In the genomic region with DNA sequence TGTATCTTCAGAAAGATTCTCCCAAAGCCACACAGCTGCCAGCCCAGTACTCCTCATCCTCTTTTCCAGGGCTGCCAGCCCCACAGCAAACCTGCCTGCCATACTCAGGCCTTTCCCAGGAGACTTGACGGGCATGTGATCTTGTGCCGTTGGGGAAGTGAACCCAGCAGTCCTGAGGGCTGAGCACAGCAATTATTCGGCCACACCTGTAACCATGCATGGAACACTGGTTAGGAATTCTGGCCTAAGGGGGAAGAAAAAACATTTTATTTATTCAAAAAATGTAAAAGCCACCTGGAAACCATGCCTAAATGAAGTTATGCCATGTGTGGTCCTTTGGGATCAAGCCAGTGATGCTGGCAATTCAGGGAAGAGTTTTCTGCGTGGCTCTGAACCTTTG, we compare ENCODE assay signal across 18 cellular contexts.
"Had no signal": no experiment of that assay in that cellular context is flagged by ENCODE, and none has a peak within 500 bp of the region (broad histone marks: within the 10 kb centered on the region; RNA-seq: fewer than 3 reads in every experiment).

No MANE protein-coding gene starts in this region.

- DNase-seq: cortex of kidney; effector CD4-positive, alpha-beta T cell; foreskin fibroblast; gastrocnemius medialis; natural killer cell; right cardiac atrium; sigmoid colon; stimulated activated CD4-positive, alpha-beta T cell treated with anti-CD3 and anti-CD28 coated beads, Interleukin-2, amount 100 ng/mL, for 24 hours; stimulated activated CD4-positive, alpha-beta T cell treated with anti-CD3 and anti-CD28 coated beads, Interleukin-4, amount 100 ng/mL, for 24 hours; stimulated activated naive CD4-positive, alpha-beta T cell treated with Interleukin-2 at 50 U/mL for 16 hours; stomach; tibial artery; upper lobe of left lung; uterus had no signal

- H3K27me3 ChIP-seq: gastrocnemius medialis, sigmoid colon, stomach, tibial artery, upper lobe of left lung, uterus had no signal

- H3K4me3 ChIP-seq: gastrocnemius medialis, lung, prostate gland, sigmoid colon, stomach, tibial artery, upper lobe of left lung, uterus had no signal

- H3K27ac ChIP-seq: gastrocnemius medialis, prostate gland, sigmoid colon, stomach, tibial artery, upper lobe of left lung, uterus had no signal

- H3K36me3 ChIP-seq: gastrocnemius medialis, prostate gland, sigmoid colon, stomach, tibial artery, upper lobe of left lung, uterus had no signal

- ATAC-seq: gastrocnemius medialis; left lobe of liver; natural killer cell; right cardiac atrium; stimulated activated effector memory CD8-positive, alpha-beta T cell treated with anti-CD3 and anti-CD28 coated beads, Interleukin-12 subunit alpha, Interleukin-12 subunit beta, amount 100 ng/mL, for 72 hours had no signal

- H3K9me3 ChIP-seq: gastrocnemius medialis, prostate gland, sigmoid colon, stomach, tibial artery, upper lobe of left lung, uterus had no signal
